ENCODE assay signal across 27 cellular contexts in the genomic region with DNA sequence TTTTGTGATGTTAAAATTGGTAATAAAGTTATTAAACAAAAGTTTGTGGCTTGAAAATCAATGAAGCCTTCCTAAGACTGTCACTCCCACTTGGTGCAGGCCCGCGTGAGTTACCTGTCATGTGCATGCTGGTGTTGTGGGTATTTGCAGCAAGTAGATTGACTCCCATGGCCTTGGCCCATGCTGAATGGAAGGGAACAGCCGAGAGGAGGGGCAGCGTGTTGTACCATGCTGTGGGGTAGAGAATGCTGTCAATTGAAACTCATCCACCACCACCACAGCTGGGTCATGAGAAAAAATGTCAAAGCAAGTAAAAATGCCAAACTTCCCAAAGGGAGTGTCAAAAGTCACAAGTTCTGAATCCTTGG. TPM values are rescaled to one million over a fixed set of nuclear protein-coding genes. Genes with fewer than 3 reads are reported as not detected.
DNase-seq lines count a peak whose midpoint lies in the region; ATAC-seq and TF ChIP-seq lines count a peak whose summit lies in the region.
"Had no signal": no experiment of that assay in that cellular context is flagged by ENCODE, and none has a peak within 500 bp of the region (broad histone marks: within the 10 kb centered on the region; RNA-seq: fewer than 3 reads in every experiment).

No MANE protein-coding gene starts in this region.

- intact Hi-C loops in activated CD8-positive, alpha-beta T cell treated with anti-CD3 and anti-CD28 coated beads for 36 hours (cut with micrococcal nuclease): no loop called here

- CTCF ChIA-PET in activated CD8-positive, alpha-beta T cell treated with anti-CD3 and anti-CD28 coated beads for 36 hours (lab: Charles Lee): no interaction called here
- CTCF ChIA-PET in activated CD8-positive, alpha-beta T cell treated with anti-CD3 and anti-CD28 coated beads, Interleukin-2, amount 10 ng/mL, durations not matched to agents 7 days and 5 days (lab: Charles Lee): no interaction called here

- H3K27ac ChIP-seq in OCI-LY3 (ENCODE audit: low read length) (no peak overlapping the region), neutrophil (peak overlapping the region; percentile 38)
- H3K27ac ChIP-seq: HL-60, SK-N-MC had no signal

- H3K9me3 ChIP-seq in OCI-LY3 (ENCODE audit: insufficient read depth, low read length) (no peaks in the 10 kb centered on the region), neutrophil (peaks cover 5% of the 10 kb centered on the region)
- H3K9me3 ChIP-seq: BE2C had no signal

- H3K36me3 ChIP-seq in OCI-LY3 (replicated peaks; ENCODE audit: low read depth, low read length) (no peaks in the 10 kb centered on the region), neutrophil (peaks cover 100% of the 10 kb centered on the region)
- H3K36me3 ChIP-seq: BE2C had no signal

- POLR2A ChIA-PET in activated CD8-positive, alpha-beta T cell treated with anti-CD3 and anti-CD28 coated beads for 36 hours (lab: Charles Lee): no interaction called here
- POLR2A ChIA-PET in activated CD8-positive, alpha-beta T cell treated with anti-CD3 and anti-CD28 coated beads, Interleukin-2, amount 10 ng/mL, durations not matched to agents 7 days and 5 days (lab: Charles Lee): no interaction called here

- H3K9ac ChIP-seq in OCI-LY3 (ENCODE audit: low read length): no peak overlapping the region

- H3K27me3 ChIP-seq in OCI-LY3 (ENCODE audit: low read depth, low read length) (no peaks in the 10 kb centered on the region), neutrophil (no peaks in the 10 kb centered on the region)

- H2AFZ ChIP-seq in OCI-LY3 (ENCODE audit: low read depth, low read length): no peak overlapping the region

- H4K20me1 ChIP-seq in OCI-LY3 (ENCODE audit: insufficient read depth, low read length): no peaks in the 10 kb centered on the region

- H3K36me3 Mint-ChIP-seq in activated CD8-positive, alpha-beta T cell treated with anti-CD3 and anti-CD28 coated beads for 36 hours (ENCODE audit: low read depth): no peaks in the 10 kb centered on the region
- H3K36me3 Mint-ChIP-seq in activated CD8-positive, alpha-beta T cell treated with anti-CD3 and anti-CD28 coated beads, Interleukin-2, amount 10 ng/mL, durations not matched to agents 7 days and 5 days (ENCODE audit: low read depth): peaks cover 3% of the 10 kb centered on the region
- H3K36me3 Mint-ChIP-seq: CD8-positive, alpha-beta memory T cell had no signal

- peak overlapping the region; percentile 56 for H3K4me2 ChIP-seq in OCI-LY3 (ENCODE audit: low read length)

- ATAC-seq in activated CD8-positive, alpha-beta T cell treated with anti-CD3 and anti-CD28 coated beads for 36 hours: no peak
- no peak for ATAC-seq in activated CD8-positive, alpha-beta T cell treated with anti-CD3 and anti-CD28 coated beads, Interleukin-2, amount 10 ng/mL, durations not matched to agents 7 days and 5 days
- ATAC-seq in GM18907 (IDR thresholded peaks at IDR 0.05; ENCODE audit: unreplicated experiment) (peak; percentile 29), GM21723 (IDR thresholded peaks at IDR 0.05; ENCODE audit: unreplicated experiment) (no peak), HG02623 (IDR thresholded peaks at IDR 0.05; ENCODE audit: unreplicated experiment) (no peak)

- H3K79me2 ChIP-seq in OCI-LY3 (ENCODE audit: low read length): no peaks in the 10 kb centered on the region

- peak; percentile 5 for DNase-seq in activated CD8-positive, alpha-beta T cell treated with anti-CD3 and anti-CD28 coated beads for 36 hours
- no peak for DNase-seq in activated CD8-positive, alpha-beta T cell treated with anti-CD3 and anti-CD28 coated beads, Interleukin-2, amount 10 ng/mL, durations not matched to agents 7 days and 5 days
- DNase-seq in middle frontal gyrus (ENCODE audit: extremely low spot score, low spot score): no peak
- DNase-seq: 8988T; ACHN; BE2C; CD8-positive, alpha-beta memory T cell; DMS 273 treated with DMSO at 0.1 percent for 48 hours; DMS79; Karpas-422; NCI-H1092; NCI-H1417 treated with DMSO at 0.1 percent for 48 hours; NCI-H1694 treated with DMSO at 0.1 percent for 48 hours; NCI-H2081; NCI-H2227 treated with DMSO at 0.1 percent for 48 hours; NCI-H510A; NCI-H69; SIG-M5; SW 1271 had no signal

- H3K4me3 ChIP-seq in OCI-LY3 (ENCODE audit: low read length) (peak overlapping the region; percentile 31; the same call in 1 of the 2 replicates), neutrophil (ENCODE audit: low read depth in 1 of 2, low read length in 1 of 2) (no peak overlapping the region)
- H3K4me3 ChIP-seq: SK-N-MC had no signal

- H3K4me3 Mint-ChIP-seq in activated CD8-positive, alpha-beta T cell treated with anti-CD3 and anti-CD28 coated beads for 36 hours: no peak overlapping the region
- H3K4me3 Mint-ChIP-seq in activated CD8-positive, alpha-beta T cell treated with anti-CD3 and anti-CD28 coated beads, Interleukin-2, amount 10 ng/mL, durations not matched to agents 7 days and 5 days: no peak overlapping the region
- H3K4me3 Mint-ChIP-seq: CD14-positive monocyte; CD8-positive, alpha-beta memory T cell had no signal

- H3K4me1 Mint-ChIP-seq in activated CD8-positive, alpha-beta T cell treated with anti-CD3 and anti-CD28 coated beads for 36 hours (ENCODE audit: low read depth): peaks cover 6% of the 10 kb centered on the region
- H3K4me1 Mint-ChIP-seq in activated CD8-positive, alpha-beta T cell treated with anti-CD3 and anti-CD28 coated beads, Interleukin-2, amount 10 ng/mL, durations not matched to agents 7 days and 5 days (ENCODE audit: low read depth): peaks cover 19% of the 10 kb centered on the region

- peaks cover 18% of the 10 kb centered on the region for H3K4me1 ChIP-seq in OCI-LY3 (ENCODE audit: low read length)
- H3K4me1 ChIP-seq in neutrophil (ENCODE audit: control insufficient read depth in 1 of 2, insufficient read depth in 1 of 2, low read depth in 1 of 2, low read length in 1 of 2): peaks cover 49 to 64% of the 10 kb centered on the region in 2 experiments
- H3K4me1 ChIP-seq: BE2C had no signal

- no peaks in the 10 kb centered on the region for H3K27me3 Mint-ChIP-seq in activated CD8-positive, alpha-beta T cell treated with anti-CD3 and anti-CD28 coated beads for 36 hours
- no peaks in the 10 kb centered on the region for H3K27me3 Mint-ChIP-seq in activated CD8-positive, alpha-beta T cell treated with anti-CD3 and anti-CD28 coated beads, Interleukin-2, amount 10 ng/mL, durations not matched to agents 7 days and 5 days (ENCODE audit: low read depth)

- no peak for TF ChIP-seq CTCF in activated CD8-positive, alpha-beta T cell treated with anti-CD3 and anti-CD28 coated beads for 36 hours (IDR thresholded peaks at IDR 0.05)
- TF ChIP-seq CTCF in OCI-LY3 (IDR thresholded peaks at IDR 0.05; ENCODE audit: low read depth, low read length): no peak
- no peak for TF ChIP-seq CTCF in neutrophil (IDR thresholded peaks at IDR 0.05)

- no peak overlapping the region for H3K27ac Mint-ChIP-seq in activated CD8-positive, alpha-beta T cell treated with anti-CD3 and anti-CD28 coated beads for 36 hours
- no peak overlapping the region for H3K27ac Mint-ChIP-seq in activated CD8-positive, alpha-beta T cell treated with anti-CD3 and anti-CD28 coated beads, Interleukin-2, amount 10 ng/mL, durations not matched to agents 7 days and 5 days
- H3K27ac Mint-ChIP-seq: CD14-positive monocyte; CD8-positive, alpha-beta memory T cell had no signal

- no peaks in the 10 kb centered on the region for H3K9me3 Mint-ChIP-seq in activated CD8-positive, alpha-beta T cell treated with anti-CD3 and anti-CD28 coated beads for 36 hours
- H3K9me3 Mint-ChIP-seq in activated CD8-positive, alpha-beta T cell treated with anti-CD3 and anti-CD28 coated beads, Interleukin-2, amount 10 ng/mL, durations not matched to agents 7 days and 5 days (ENCODE audit: insufficient read depth): no peaks in the 10 kb centered on the region
- H3K9me3 Mint-ChIP-seq: CD14-positive monocyte; CD8-positive, alpha-beta memory T cell had no signal

RNA-seq across cellular contexts. Expression of a gene that starts 12.7 kb away (rescaled TPM):
- total RNA-seq in activated CD8-positive, alpha-beta T cell treated with anti-CD3 and anti-CD28 coated beads for 36 hours: not detected
- not detected for total RNA-seq in activated CD8-positive, alpha-beta T cell treated with anti-CD3 and anti-CD28 coated beads, Interleukin-2, amount 10 ng/mL, durations not matched to agents 7 days and 5 days
- total RNA-seq: CD8-positive, alpha-beta memory T cell had no signal

RNA-seq across cellular contexts. Expression of a gene that starts 31.1 kb away (rescaled TPM):
- 10 to 100 TPM; 10.5 to 11.7 TPM for total RNA-seq in activated CD8-positive, alpha-beta T cell treated with anti-CD3 and anti-CD28 coated beads for 36 hours
- 10 to 100 TPM; 16.3 to 16.8 TPM for total RNA-seq in activated CD8-positive, alpha-beta T cell treated with anti-CD3 and anti-CD28 coated beads, Interleukin-2, amount 10 ng/mL, durations not matched to agents 7 days and 5 days
